30 cellular contexts compared by ENCODE assay signal in the genomic region with DNA sequence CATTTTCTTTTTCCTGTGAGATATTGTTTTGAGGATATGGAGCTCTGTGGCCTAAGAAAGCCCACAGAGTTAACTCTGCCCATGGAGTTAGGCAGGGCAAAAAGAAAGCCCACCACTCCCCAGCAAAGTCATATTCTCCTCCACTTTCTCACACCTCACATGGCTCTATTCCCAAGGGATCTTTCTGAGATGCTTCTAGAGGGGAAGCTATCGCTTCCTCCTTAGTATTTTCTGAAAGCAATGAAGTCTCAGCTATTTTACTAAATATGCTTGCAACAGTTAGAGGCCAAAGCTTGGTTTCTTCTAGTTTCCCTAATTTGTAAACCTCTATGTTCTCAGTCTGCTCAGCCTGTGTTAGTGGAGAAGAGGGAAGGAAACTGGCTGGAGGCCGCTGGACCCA.
"Had no signal": no experiment of that assay in that cellular context is flagged by ENCODE, and none has a peak within 500 bp of the region (broad histone marks: within the 10 kb centered on the region; RNA-seq: fewer than 3 reads in every experiment).

No MANE protein-coding gene starts in this region.

- H3K4me3 ChIP-seq: adrenal gland, body of pancreas, esophagus muscularis mucosa, gastrocnemius medialis, heart left ventricle had no signal

- H3K9me3 ChIP-seq: adrenal gland, body of pancreas, esophagus muscularis mucosa, gastrocnemius medialis, heart left ventricle had no signal

- H3K27ac ChIP-seq: adrenal gland, body of pancreas, esophagus muscularis mucosa, foreskin keratinocyte, gastrocnemius medialis, heart left ventricle had no signal

- H3K4me1 ChIP-seq: adrenal gland, body of pancreas, esophagus muscularis mucosa, foreskin keratinocyte, gastrocnemius medialis, heart left ventricle had no signal

- H3K27me3 ChIP-seq: adrenal gland, body of pancreas, esophagus muscularis mucosa, foreskin keratinocyte, gastrocnemius medialis had no signal

- H3K36me3 ChIP-seq: adrenal gland, esophagus muscularis mucosa, gastrocnemius medialis, heart left ventricle had no signal

- FAIRE-seq: colon had no signal

- DNase-seq: activated CD4-positive, alpha-beta memory T cell treated with anti-CD3 and anti-CD28 coated beads for 36 hours; activated CD4-positive, alpha-beta T cell treated with anti-CD3 and anti-CD28 coated beads for 36 hours; activated CD4-positive, alpha-beta T cell treated with anti-CD3 and anti-CD28 coated beads, Interleukin-2, amount 10 ng/mL, durations not matched to agents 24 days and 14 days; activated CD4-positive, CD25-positive, alpha-beta regulatory T cell; activated CD4-positive, CD25-positive, alpha-beta regulatory T cell treated with anti-CD3 and anti-CD28 coated beads, Interleukin-2, amount 50 U/mL, for 72 hours; activated CD8-positive, alpha-beta memory T cell treated with anti-CD3 and anti-CD28 coated beads, Interleukin-2, amount 10 ng/mL, durations not matched to agents 7 days and 5 days; activated CD8-positive, alpha-beta memory T cell treated with anti-CD3 and anti-CD28 coated beads, Interleukin-2, amount 50 U/mL, for 4 hours; activated CD8-positive, alpha-beta T cell treated with anti-CD3 and anti-CD28 coated beads, Interleukin-2, amount 10 ng/mL, durations not matched to agents 7 days and 5 days; activated effector memory CD4-positive, alpha-beta T cell treated with anti-CD3 and anti-CD28 coated beads, Interleukin-2, amount 50 U/mL, for 16 hours; activated naive CD4-positive, alpha-beta T cell treated with anti-CD3 and anti-CD28 coated beads for 36 hours; activated naive CD8-positive, alpha-beta T cell treated with anti-CD3 and anti-CD28 coated beads for 36 hours; activated naive CD8-positive, alpha-beta T cell treated with anti-CD3 and anti-CD28 coated beads, Interleukin-2, amount 50 U/mL, for 24 hours; activated T-cell treated with anti-CD3 and anti-CD28 coated beads, Interleukin-2, amount 50 U/mL, for 1 hour; activated T-cell treated with anti-CD3 and anti-CD28 coated beads, Interleukin-2, amount 50 U/mL, for 48 hours; adrenal gland; amygdala; aorta; body of pancreas; caudate nucleus; cortex of kidney; dermis blood vessel endothelial cell; effector CD4-positive, alpha-beta T cell; effector memory CD8-positive, alpha-beta T cell; erythroblast; foreskin keratinocyte; gastrocnemius medialis; glutamatergic neuron; heart left ventricle had no signal

- ATAC-seq: activated CD4-positive, alpha-beta T cell treated with anti-CD3 and anti-CD28 coated beads for 36 hours; activated CD8-positive, alpha-beta memory T cell treated with anti-CD3 and anti-CD28 coated beads, Interleukin-2, amount 10 ng/mL, durations not matched to agents 7 days and 5 days; activated CD8-positive, alpha-beta T cell treated with anti-CD3 and anti-CD28 coated beads, Interleukin-2, amount 10 ng/mL, durations not matched to agents 7 days and 5 days; activated naive CD8-positive, alpha-beta T cell treated with anti-CD3 and anti-CD28 coated beads, Interleukin-2, amount 50 U/mL, for 24 hours; body of pancreas; effector memory CD8-positive, alpha-beta T cell; foreskin keratinocyte; gastrocnemius medialis; heart left ventricle had no signal
